ENCODE assay signal across 9 cellular contexts in genomic region chr2:101064868-101065549, GRCh38.
DNase-seq lines count a peak whose midpoint lies in the region; ATAC-seq and TF ChIP-seq lines count a peak whose summit lies in the region.
"Had no signal": no experiment of that assay in that cellular context is flagged by ENCODE, and none has a peak within 500 bp of the region (broad histone marks: within the 10 kb centered on the region; RNA-seq: fewer than 3 reads in every experiment).

No MANE protein-coding gene starts in this region.

- no peak for ATAC-seq in GM19351 (IDR thresholded peaks at IDR 0.05; ENCODE audit: unreplicated experiment)
- no peak for ATAC-seq in HG02571 (IDR thresholded peaks at IDR 0.05; ENCODE audit: unreplicated experiment)

- no peak overlapping the region for H3K4me3 ChIP-seq in GM06990 (replicated peaks; ENCODE audit: low read depth, low read length)

- H3K27me3 ChIP-seq in GM06990 (replicated peaks; ENCODE audit: control insufficient read depth, insufficient read depth, low read length): no peaks in the 10 kb centered on the region

- TF ChIP-seq CTCF in GM06990 (IDR thresholded peaks at IDR 0.05; ENCODE audit: insufficient read depth, low read length, poor library complexity, severe bottlenecking): no peak

- peak; percentile 25 for DNase-seq in GM06990 (ENCODE audit: extremely low read depth, insufficient read length)
- DNase-seq in LHCN-M2 (ENCODE audit: low read depth): peak; percentile 69
- peak; percentile 30 for DNase-seq in dedifferentiated amniotic fluid mesenchymal stem cell (ENCODE audit: extremely low spot score)
- DNase-seq in myocyte (ENCODE audit: low read depth): peak; percentile 62
- no peak for DNase-seq in central memory CD4-positive, alpha-beta T cell
- no peak for DNase-seq in NOMO-1 treated with dmso at 0.1 percent for 144 hours (lab: John Stamatoyannopoulos, UW; ENCODE audit: unreplicated experiment)
- DNase-seq: T-helper 1 cell had no signal

- no peaks in the 10 kb centered on the region for H3K36me3 ChIP-seq in GM06990 (ENCODE audit: control insufficient read depth, insufficient read depth, low read length)

Comparison
In these comparisons a context has a peak if more than half of its experiments do, and no peak if none do; other contexts are left out.
1. DNase-seq: peak in GM06990 (single experiment), LHCN-M2 (single experiment), dedifferentiated amniotic fluid mesenchymal stem cell (single experiment) and myocyte (single experiment); none in central memory CD4-positive, alpha-beta T cell (single experiment) and NOMO-1 treated with dmso at 0.1 percent for 144 hours (single experiment).